In genomic region chr7:125061776-125062397, GRCh38 we compare ENCODE assay signal across 8 cellular contexts.
DNase-seq lines count a peak whose midpoint lies in the region; ATAC-seq and TF ChIP-seq lines count a peak whose summit lies in the region.

No MANE protein-coding gene starts in this region.

- H3K9me3 Mint-ChIP-seq in Calu3 (ENCODE audit: low read depth, unreplicated experiment) = peaks cover 7% of the 10 kb centered on the region
- peaks cover 3% of the 10 kb centered on the region for H3K9me3 Mint-ChIP-seq in progenitor cell of endocrine pancreas (ENCODE audit: low read depth)
- H3K9me3 Mint-ChIP-seq in activated T-helper 1 cell treated with anti-CD3 and anti-CD28 coated beads, Interleukin-12 subunit alpha, Interleukin-12 subunit beta, Interleukin-2, Interleukin-4 antibody, amounts not matched to agents 30 ng/mL and 10 ng/mL and 1 ng/mL, durations not matched to agents 14 hours and 24 hours and 36 hours = no peaks in the 10 kb centered on the region

- no TSS peak for BruUV-seq in Calu3 (replicated peaks; lab: Mats Ljungman, UMichigan)

- H3K4me1 ChIP-seq in ascending aorta (no peaks in the 10 kb centered on the region), colonic mucosa (no peaks in the 10 kb centered on the region)

- H3K4me3 ChIP-seq in ascending aorta (no peak overlapping the region), colonic mucosa (no peak overlapping the region)

- CTCF ChIA-PET in Calu3 (lab: Charles Lee) = interaction anchor here (2.2 to 3.8 kb wide), 2 partner anchors 194 to 255 kb away, joined by 5 to 25 read pairs; no protein-coding TSS in a partner anchor

- H3K4me3 Mint-ChIP-seq in Calu3 (ENCODE audit: low read depth, unreplicated experiment) (peak overlapping the region; percentile 29), progenitor cell of endocrine pancreas (ENCODE audit: low read depth) (no peak overlapping the region)
- no peak overlapping the region for H3K4me3 Mint-ChIP-seq in activated T-helper 1 cell treated with anti-CD3 and anti-CD28 coated beads, Interleukin-12 subunit alpha, Interleukin-12 subunit beta, Interleukin-2, Interleukin-4 antibody, amounts not matched to agents 30 ng/mL and 10 ng/mL and 1 ng/mL, durations not matched to agents 14 hours and 24 hours and 36 hours

- no peak for TF ChIP-seq CTCF in Calu3 (IDR thresholded peaks at IDR 0.05; ENCODE audit: unreplicated experiment)
- no peak for TF ChIP-seq CTCF in ascending aorta (IDR thresholded peaks at IDR 0.05)
- no peak for TF ChIP-seq CTCF in progenitor cell of endocrine pancreas (IDR thresholded peaks at IDR 0.05; ENCODE audit: unreplicated experiment)
- TF ChIP-seq CTCF in colonic mucosa (IDR thresholded peaks at IDR 0.05) = no peak

- H3K27me3 Mint-ChIP-seq in Calu3 (ENCODE audit: unreplicated experiment) = no peaks in the 10 kb centered on the region
- H3K27me3 Mint-ChIP-seq in progenitor cell of endocrine pancreas = no peaks in the 10 kb centered on the region
- H3K27me3 Mint-ChIP-seq in activated T-helper 1 cell treated with anti-CD3 and anti-CD28 coated beads, Interleukin-12 subunit alpha, Interleukin-12 subunit beta, Interleukin-2, Interleukin-4 antibody, amounts not matched to agents 30 ng/mL and 10 ng/mL and 1 ng/mL, durations not matched to agents 14 hours and 24 hours and 36 hours (ENCODE audit: insufficient read depth) = peaks cover 2% of the 10 kb centered on the region

- no peak overlapping the region for H3K9ac ChIP-seq in colonic mucosa (ENCODE audit: low read depth in 2 of 2, low read length in 2 of 2)

- ATAC-seq in GM21360 (IDR thresholded peaks at IDR 0.05; ENCODE audit: unreplicated experiment) (peak; percentile 90), HG03520 (IDR thresholded peaks at IDR 0.05; ENCODE audit: unreplicated experiment) (peak; percentile 91)

- H3K4me1 Mint-ChIP-seq in Calu3 (ENCODE audit: low read depth, unreplicated experiment) (peaks cover 26% of the 10 kb centered on the region), progenitor cell of endocrine pancreas (ENCODE audit: low read depth) (peaks cover 12% of the 10 kb centered on the region)
- H3K4me1 Mint-ChIP-seq in activated T-helper 1 cell treated with anti-CD3 and anti-CD28 coated beads, Interleukin-12 subunit alpha, Interleukin-12 subunit beta, Interleukin-2, Interleukin-4 antibody, amounts not matched to agents 30 ng/mL and 10 ng/mL and 1 ng/mL, durations not matched to agents 14 hours and 24 hours and 36 hours (ENCODE audit: low read depth) = no peaks in the 10 kb centered on the region

- no peak for DNase-seq in Calu3
- DNase-seq in ascending aorta (ENCODE audit: low spot score in 2 of 2) = no peak
- DNase-seq in progenitor cell of endocrine pancreas (ENCODE audit: low spot score, unreplicated experiment) = no peak
- DNase-seq in activated T-helper 1 cell treated with anti-CD3 and anti-CD28 coated beads, Interleukin-12 subunit alpha, Interleukin-12 subunit beta, Interleukin-2, Interleukin-4 antibody, amounts not matched to agents 30 ng/mL and 10 ng/mL and 1 ng/mL, durations not matched to agents 14 hours and 24 hours and 36 hours (ENCODE audit: low spot score) = no peak
- DNase-seq in activated CD4-positive, alpha-beta T cell treated with anti-CD3 and anti-CD28 coated beads for 48 hours = no peak
- DNase-seq in colonic mucosa = no peak

- H3K27me3 ChIP-seq in ascending aorta (no peaks in the 10 kb centered on the region), colonic mucosa (no peaks in the 10 kb centered on the region)

- H3K36me3 Mint-ChIP-seq in Calu3 (ENCODE audit: insufficient read depth, unreplicated experiment) (no peaks in the 10 kb centered on the region), progenitor cell of endocrine pancreas (ENCODE audit: insufficient read depth) (no peaks in the 10 kb centered on the region)
- H3K36me3 Mint-ChIP-seq in activated T-helper 1 cell treated with anti-CD3 and anti-CD28 coated beads, Interleukin-12 subunit alpha, Interleukin-12 subunit beta, Interleukin-2, Interleukin-4 antibody, amounts not matched to agents 30 ng/mL and 10 ng/mL and 1 ng/mL, durations not matched to agents 14 hours and 24 hours and 36 hours (ENCODE audit: low read depth) = no peaks in the 10 kb centered on the region

- H3K36me3 ChIP-seq in ascending aorta = no peaks in the 10 kb centered on the region
- H3K36me3 ChIP-seq in colonic mucosa = no peaks in the 10 kb centered on the region

- H3K27ac Mint-ChIP-seq in Calu3 (ENCODE audit: unreplicated experiment) = peak overlapping the region; percentile 52
- H3K27ac Mint-ChIP-seq in progenitor cell of endocrine pancreas = peak overlapping the region; percentile 71
- no peak overlapping the region for H3K27ac Mint-ChIP-seq in activated T-helper 1 cell treated with anti-CD3 and anti-CD28 coated beads, Interleukin-12 subunit alpha, Interleukin-12 subunit beta, Interleukin-2, Interleukin-4 antibody, amounts not matched to agents 30 ng/mL and 10 ng/mL and 1 ng/mL, durations not matched to agents 14 hours and 24 hours and 36 hours

- H3K9me3 ChIP-seq in ascending aorta (no peaks in the 10 kb centered on the region), colonic mucosa (no peaks in the 10 kb centered on the region)

- H3K27ac ChIP-seq in ascending aorta = peak overlapping the region; percentile 30 to 39
- H3K27ac ChIP-seq in colonic mucosa = no peak overlapping the region

- intact Hi-C loops in Calu3 (cut with micrococcal nuclease; ENCODE audit: unreplicated experiment) = loop anchor here (1.0 to 5.0 kb wide), 3 partner anchors 75 to 1360 kb away; no protein-coding TSS in a partner anchor
- intact Hi-C loops in ascending aorta (cut with DNase I) = no loop called here
- intact Hi-C loops in activated T-helper 1 cell treated with anti-CD3 and anti-CD28 coated beads, Interleukin-12 subunit alpha, Interleukin-12 subunit beta, Interleukin-2, Interleukin-4 antibody, amounts not matched to agents 30 ng/mL and 10 ng/mL and 1 ng/mL, durations not matched to agents 14 hours and 24 hours and 36 hours (cut with micrococcal nuclease) = no loop called here
- intact Hi-C loops in colonic mucosa (cut with DNase I) = no loop called here
